Comparison of ENCODE assay signal across 9 cellular contexts in genomic region chr4:110516106-110516922, GRCh38. TPM values are rescaled to one million over a fixed set of nuclear protein-coding genes. Genes with fewer than 3 reads are reported as not detected.
DNase-seq lines count a peak whose midpoint lies in the region; ATAC-seq and TF ChIP-seq lines count a peak whose summit lies in the region.
"Had no signal": no experiment of that assay in that cellular context is flagged by ENCODE, and none has a peak within 500 bp of the region (broad histone marks: within the 10 kb centered on the region; RNA-seq: fewer than 3 reads in every experiment).

No MANE protein-coding gene starts in this region.

- H3K27ac ChIP-seq in esophagus (ENCODE audit: low read depth in 2 of 2, low read length in 1 of 2) = peak overlapping the region in 1 of 2 donors; percentile 13

- peak overlapping the region; percentile 71 to 88 for H3K27ac Mint-ChIP-seq in natural killer cell
- peak overlapping the region; percentile 32 for H3K27ac Mint-ChIP-seq in stimulated activated naive B cell treated with anti-CD40 and anti-IgM and Interleukin-4, amounts not matched to agents 10 μg/mL and 1 μg/mL and 100 μg/mL, for 72 hours

- peak overlapping the region; percentile 98 for H3K4me3 Mint-ChIP-seq in natural killer cell
- H3K4me3 Mint-ChIP-seq in stimulated activated naive B cell treated with anti-CD40 and anti-IgM and Interleukin-4, amounts not matched to agents 10 μg/mL and 1 μg/mL and 100 μg/mL, for 72 hours = peak overlapping the region; percentile 94 to 97

- DNase-seq in C1 segment of cervical spinal cord (lab: John Stamatoyannopoulos, UW) (peak in 9 of 14 donors; percentile 1 to 30 (median 13)), GM19240 (ENCODE audit: insufficient read length, low spot score) (peak; percentile 4), NT2/D1 (ENCODE audit: low read depth, low spot score) (peak; percentile 66), activated T-cell treated with anti-CD3 and anti-CD28 coated beads for 1 hour (ENCODE audit: low read depth) (peak; percentile 51), natural killer cell (peak; percentile 58)
- DNase-seq in stimulated activated naive B cell treated with anti-CD40 and anti-IgM and Interleukin-4, amounts not matched to agents 10 μg/mL and 1 μg/mL and 100 μg/mL, for 72 hours = peak; percentile 42

- no peaks in the 10 kb centered on the region for H3K36me3 Mint-ChIP-seq in natural killer cell
- H3K36me3 Mint-ChIP-seq in stimulated activated naive B cell treated with anti-CD40 and anti-IgM and Interleukin-4, amounts not matched to agents 10 μg/mL and 1 μg/mL and 100 μg/mL, for 72 hours = no peaks in the 10 kb centered on the region

- H3K36me3 ChIP-seq in NT2/D1 (ENCODE audit: insufficient read depth, insufficient read length, low read length) (no peaks in the 10 kb centered on the region), esophagus (ENCODE audit: control insufficient read depth in 2 of 2, insufficient read depth in 2 of 2, low read length in 1 of 2) (no peaks in the 10 kb centered on the region)

- H3K9ac ChIP-seq in NT2/D1 (ENCODE audit: insufficient read length, low read depth) = no peak overlapping the region

- intact Hi-C loops in natural killer cell (cut with micrococcal nuclease) = loop anchor here (1.0 to 10.0 kb wide), 3 partner anchors 322 to 1082 kb away; partner anchors contain the start of genes ELOVL6 and SEC24B

- peak; percentile 76 for TF ChIP-seq CTCF in natural killer cell (IDR thresholded peaks at IDR 0.05)

- H3K4me1 ChIP-seq in NT2/D1 (ENCODE audit: insufficient read depth, insufficient read length) = no peaks in the 10 kb centered on the region
- H3K4me1 ChIP-seq in esophagus (ENCODE audit: control insufficient read depth in 2 of 2, insufficient read depth in 2 of 2, low read length in 1 of 2) = no peaks in the 10 kb centered on the region

- H3K27me3 Mint-ChIP-seq in natural killer cell (ENCODE audit: low read depth in 2 of 2) = peaks cover 8 to 33% of the 10 kb centered on the region in 2 donors
- H3K27me3 Mint-ChIP-seq in stimulated activated naive B cell treated with anti-CD40 and anti-IgM and Interleukin-4, amounts not matched to agents 10 μg/mL and 1 μg/mL and 100 μg/mL, for 72 hours = peaks cover 8 to 9% of the 10 kb centered on the region in 2 donors

- H3K27me3 ChIP-seq in NT2/D1 (ENCODE audit: insufficient read depth, insufficient read length) (no peaks in the 10 kb centered on the region), esophagus (ENCODE audit: control insufficient read depth in 1 of 2, insufficient read depth in 2 of 2, low read length in 2 of 2) (no peaks in the 10 kb centered on the region)

- H3K9me3 Mint-ChIP-seq in natural killer cell = no peaks in the 10 kb centered on the region
- H3K9me3 Mint-ChIP-seq in stimulated activated naive B cell treated with anti-CD40 and anti-IgM and Interleukin-4, amounts not matched to agents 10 μg/mL and 1 μg/mL and 100 μg/mL, for 72 hours = no peaks in the 10 kb centered on the region

- H3K4me1 Mint-ChIP-seq in natural killer cell = peaks cover 18% of the 10 kb centered on the region in 2 donors
- H3K4me1 Mint-ChIP-seq in stimulated activated naive B cell treated with anti-CD40 and anti-IgM and Interleukin-4, amounts not matched to agents 10 μg/mL and 1 μg/mL and 100 μg/mL, for 72 hours = peaks cover 3 to 12% of the 10 kb centered on the region in 2 donors

- 13 to 17% methylated on average over 8 of the region's 8 CpGs for WGBS in esophagus, 2 donors

- H3K9me3 ChIP-seq in NT2/D1 (ENCODE audit: insufficient read depth, low read length) (no peaks in the 10 kb centered on the region), esophagus (ENCODE audit: control insufficient read depth in 2 of 2, insufficient read depth in 1 of 2, low read depth in 1 of 2, low read length in 1 of 2) (no peaks in the 10 kb centered on the region)

- H3K4me3 ChIP-seq in NT2/D1 (ENCODE audit: insufficient read length, low read depth) (no peak overlapping the region), esophagus (ENCODE audit: low read depth in 1 of 2, low read length in 2 of 2) (peak overlapping the region; percentile 52 to 72)

- ATAC-seq in HG03439 (IDR thresholded peaks at IDR 0.05; ENCODE audit: unreplicated experiment) (peak; percentile 78), natural killer cell (peak; percentile 85 to 93 (median 92))
- ATAC-seq in stimulated activated naive B cell treated with anti-CD40 and anti-IgM and Interleukin-4, amounts not matched to agents 10 μg/mL and 1 μg/mL and 100 μg/mL, for 72 hours (replicated peaks) = peak; percentile 86 to 87

RNA-seq across cellular contexts. Expression of gene ENPEP, which starts 40.4 kb away (rescaled TPM):
- polyA plus RNA-seq in esophagus = under 1 TPM; 0.10 to 0.20 TPM
- total RNA-seq in natural killer cell = under 1 TPM in 1 of 3 donors, not detected in 2; 0.07 TPM
- total RNA-seq: activated CD8-positive, alpha-beta memory T cell treated with anti-CD3 and anti-CD28 coated beads for 36 hours had no signal

Comparison
In these comparisons a context has a peak if more than half of its experiments do, and no peak if none do; other contexts are left out.
1. DNase-seq: peak in every context shown above with its lines; median percentile 66 in NT2/D1; 58 in natural killer cell; 51 in activated T-cell treated with anti-CD3 and anti-CD28 coated beads for 1 hour; 42 in stimulated activated naive B cell treated with anti-CD40 and anti-IgM and Interleukin-4, amounts not matched to agents 10 μg/mL and 1 μg/mL and 100 μg/mL, for 72 hours; 13 in C1 segment of cervical spinal cord; 4 in GM19240.